8 cellular contexts compared by ENCODE assay signal in the genomic region with DNA sequence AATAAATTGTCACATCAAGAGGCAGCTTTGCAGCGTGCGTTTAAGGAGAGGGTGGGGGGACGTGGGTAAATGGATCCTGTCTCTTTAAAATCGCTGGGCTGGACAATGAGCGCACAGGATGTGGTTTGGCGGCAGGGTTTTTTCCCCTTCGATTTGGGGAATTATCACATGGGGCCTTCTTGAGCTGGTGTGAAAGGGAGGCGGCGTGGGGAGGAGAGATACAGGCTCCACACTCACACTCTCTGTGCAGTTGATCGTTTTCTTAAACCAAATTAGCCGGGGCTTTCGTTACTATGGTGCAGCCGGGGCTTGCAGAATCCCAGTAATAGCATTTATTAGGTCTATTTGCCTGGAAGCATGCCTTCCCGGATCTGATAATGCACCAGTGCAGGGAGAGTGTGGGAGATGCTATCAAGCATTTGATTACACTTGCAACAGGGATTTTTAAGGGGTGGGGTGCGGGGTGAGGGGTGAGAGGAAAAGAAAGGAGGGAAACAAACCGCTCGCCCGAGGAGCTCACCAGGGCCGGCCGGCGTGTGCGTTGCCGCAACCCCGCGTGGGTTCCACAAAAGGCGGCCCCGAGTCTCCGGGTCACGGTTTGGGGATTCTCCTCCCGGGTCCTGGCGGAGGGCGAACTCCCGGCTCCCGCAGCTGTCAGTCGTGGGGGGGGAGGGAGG. TPM values are rescaled to one million over a fixed set of nuclear protein-coding genes. Genes with fewer than 3 reads are reported as not detected.
DNase-seq lines count a peak whose midpoint lies in the region; ATAC-seq and TF ChIP-seq lines count a peak whose summit lies in the region.

No MANE protein-coding gene starts in this region.

- peaks cover 0 to 7% (median 0%) of the 10 kb centered on the region in 11 experiments; a peak in 1 of 22 replicates for H3K36me3 ChIP-seq in BLaER1 treated with 17β-estradiol and CSF1 and Interleukin-3, amounts not matched to agents 10 nM and 100 nM

- DNase-seq in activated T-cell treated with anti-CD3 and anti-CD28 coated beads, Interleukin-2, amount 50 U/mL, for 72 hours, result peak; percentile 82
- peak; percentile 81 for DNase-seq in fibroblast of mammary gland (ENCODE audit: low read depth)
- peak; percentile 74 to 89 for DNase-seq in stimulated activated naive CD8-positive, alpha-beta T cell treated with anti-CD3 and anti-CD28 coated beads, Interleukin-15, amount 100 ng/mL, for 72 hours

- H3K9ac ChIP-seq in BLaER1 treated with 17β-estradiol and CSF1 and Interleukin-3, amounts not matched to agents 10 nM and 100 nM, result peak overlapping the region; percentile 76 to 97 (median 93)

- peak; percentile 33 for ATAC-seq in HG03442 (IDR thresholded peaks at IDR 0.05; ENCODE audit: unreplicated experiment)
- peak; percentile 73 to 74 for ATAC-seq in activated T-cell treated with anti-CD3 and anti-CD28 coated beads, Interleukin-2, amount 50 U/mL, for 72 hours (replicated peaks in 1 of 2)
- peak; percentile 82 for ATAC-seq in stimulated activated naive CD8-positive, alpha-beta T cell treated with anti-CD3 and anti-CD28 coated beads, Interleukin-15, amount 100 ng/mL, for 72 hours

- H3K27me3 Mint-ChIP-seq in activated T-cell treated with anti-CD3 and anti-CD28 coated beads, Interleukin-2, amount 50 U/mL, for 72 hours (ENCODE audit: low read depth), result no peaks in the 10 kb centered on the region
- peaks cover 9% of the 10 kb centered on the region for H3K27me3 Mint-ChIP-seq in nephron (ENCODE audit: low read depth)
- no peaks in the 10 kb centered on the region for H3K27me3 Mint-ChIP-seq in stimulated activated naive CD8-positive, alpha-beta T cell treated with anti-CD3 and anti-CD28 coated beads, Interleukin-15, amount 100 ng/mL, for 72 hours

- H4K20me1 ChIP-seq in BLaER1 treated with 17β-estradiol and CSF1 and Interleukin-3, amounts not matched to agents 10 nM and 100 nM, result peaks cover 16 to 28% (median 24%) of the 10 kb centered on the region in 11 experiments; a peak in 20 of 22 replicates

- peaks cover 49% of the 10 kb centered on the region for H3K4me1 Mint-ChIP-seq in activated T-cell treated with anti-CD3 and anti-CD28 coated beads, Interleukin-2, amount 50 U/mL, for 72 hours (ENCODE audit: low read depth)
- peaks cover 49% of the 10 kb centered on the region for H3K4me1 Mint-ChIP-seq in nephron
- H3K4me1 Mint-ChIP-seq in stimulated activated naive CD8-positive, alpha-beta T cell treated with anti-CD3 and anti-CD28 coated beads, Interleukin-15, amount 100 ng/mL, for 72 hours, result peaks cover 64% of the 10 kb centered on the region

- no peak for TF ChIP-seq CTCF in fibroblast of mammary gland (conservative IDR thresholded peaks at IDR 0.05; ENCODE audit: control insufficient read depth, insufficient read depth, low read depth, low read length)
- no peak for TF ChIP-seq CTCF in nephron (IDR thresholded peaks at IDR 0.05; ENCODE audit: unreplicated experiment in 3 of 3)

- H3K27me3 ChIP-seq in BLaER1 treated with 17β-estradiol and CSF1 and Interleukin-3, amounts not matched to agents 10 nM and 100 nM, result no peaks in the 10 kb centered on the region

- H3K4me3 ChIP-seq in BLaER1 treated with 17β-estradiol and CSF1 and Interleukin-3, amounts not matched to agents 10 nM and 100 nM, result peak overlapping the region; percentile 71 to 92 (median 86)
- peak overlapping the region; percentile 70 for H3K4me3 ChIP-seq in fibroblast of mammary gland (ENCODE audit: control insufficient read depth, low read depth, low read length)

- H3K4me1 ChIP-seq in BLaER1 treated with 17β-estradiol and CSF1 and Interleukin-3, amounts not matched to agents 10 nM and 100 nM, result peaks cover 49 to 69% (median 60%) of the 10 kb centered on the region in 10 experiments

- peak overlapping the region; percentile 87 for H3K27ac Mint-ChIP-seq in activated T-cell treated with anti-CD3 and anti-CD28 coated beads, Interleukin-2, amount 50 U/mL, for 72 hours
- peak overlapping the region; percentile 85 to 89 (median 88) for H3K27ac Mint-ChIP-seq in nephron
- H3K27ac Mint-ChIP-seq in stimulated activated naive CD8-positive, alpha-beta T cell treated with anti-CD3 and anti-CD28 coated beads, Interleukin-15, amount 100 ng/mL, for 72 hours, result peak overlapping the region; percentile 92 to 98

- peak overlapping the region; percentile 90 to 99 (median 98) for H3K4me2 ChIP-seq in BLaER1 treated with 17β-estradiol and CSF1 and Interleukin-3, amounts not matched to agents 10 nM and 100 nM

- peak; percentile 85 for TF ChIP-seq POLR2A in GM19099 (IDR thresholded peaks at IDR 0.05; ENCODE audit: extremely low read depth, insufficient read length, low read depth)

- H3K27ac ChIP-seq in BLaER1 treated with 17β-estradiol and CSF1 and Interleukin-3, amounts not matched to agents 10 nM and 100 nM, result peak overlapping the region; percentile 81 to 98 (median 93)

- H3K9me3 Mint-ChIP-seq in activated T-cell treated with anti-CD3 and anti-CD28 coated beads, Interleukin-2, amount 50 U/mL, for 72 hours, result no peaks in the 10 kb centered on the region
- H3K9me3 Mint-ChIP-seq in nephron, result no peaks in the 10 kb centered on the region
- H3K9me3 Mint-ChIP-seq in stimulated activated naive CD8-positive, alpha-beta T cell treated with anti-CD3 and anti-CD28 coated beads, Interleukin-15, amount 100 ng/mL, for 72 hours, result no peaks in the 10 kb centered on the region

- H3K4me3 Mint-ChIP-seq in activated T-cell treated with anti-CD3 and anti-CD28 coated beads, Interleukin-2, amount 50 U/mL, for 72 hours, result peak overlapping the region; percentile 92 to 95
- H3K4me3 Mint-ChIP-seq in nephron, result peak overlapping the region; percentile 91 to 96 (median 91)
- peak overlapping the region; percentile 84 to 94 for H3K4me3 Mint-ChIP-seq in stimulated activated naive CD8-positive, alpha-beta T cell treated with anti-CD3 and anti-CD28 coated beads, Interleukin-15, amount 100 ng/mL, for 72 hours

- H3K36me3 Mint-ChIP-seq in activated T-cell treated with anti-CD3 and anti-CD28 coated beads, Interleukin-2, amount 50 U/mL, for 72 hours (ENCODE audit: insufficient read depth in 2 of 2), result peaks cover 5 to 6% of the 10 kb centered on the region in 2 donors
- H3K36me3 Mint-ChIP-seq in nephron (ENCODE audit: low read depth), result no peaks in the 10 kb centered on the region

- no peaks in the 10 kb centered on the region for H3K9me3 ChIP-seq in BLaER1 treated with 17β-estradiol and CSF1 and Interleukin-3, amounts not matched to agents 10 nM and 100 nM (replicated peaks in 1 of 11)

TF ChIP-seq in PFSK-1, 5 proteins besides CTCF, POLR2A, EP300 and RAD21:
- TF ChIP-seq POLR2AphosphoS5 (IDR thresholded peaks at IDR 0.05; ENCODE audit: low read depth, low read length) (peak; percentile 55; the same call in 1 of the 2 replicates), SIN3A (IDR thresholded peaks at IDR 0.05; ENCODE audit: borderline replicate concordance, insufficient read depth, low read length) (peak; percentile 94; the same call in 1 of the 2 replicates), TAF1 (IDR thresholded peaks at IDR 0.05; ENCODE audit: borderline replicate concordance, insufficient read depth, low read length) (no peak), FOXP2 (optimal IDR thresholded peaks at IDR 0.05; ENCODE audit: borderline replicate concordance, extremely low read depth, extremely low read length, insufficient read depth) (no peak)
- TF ChIP-seq, protein P1, sequence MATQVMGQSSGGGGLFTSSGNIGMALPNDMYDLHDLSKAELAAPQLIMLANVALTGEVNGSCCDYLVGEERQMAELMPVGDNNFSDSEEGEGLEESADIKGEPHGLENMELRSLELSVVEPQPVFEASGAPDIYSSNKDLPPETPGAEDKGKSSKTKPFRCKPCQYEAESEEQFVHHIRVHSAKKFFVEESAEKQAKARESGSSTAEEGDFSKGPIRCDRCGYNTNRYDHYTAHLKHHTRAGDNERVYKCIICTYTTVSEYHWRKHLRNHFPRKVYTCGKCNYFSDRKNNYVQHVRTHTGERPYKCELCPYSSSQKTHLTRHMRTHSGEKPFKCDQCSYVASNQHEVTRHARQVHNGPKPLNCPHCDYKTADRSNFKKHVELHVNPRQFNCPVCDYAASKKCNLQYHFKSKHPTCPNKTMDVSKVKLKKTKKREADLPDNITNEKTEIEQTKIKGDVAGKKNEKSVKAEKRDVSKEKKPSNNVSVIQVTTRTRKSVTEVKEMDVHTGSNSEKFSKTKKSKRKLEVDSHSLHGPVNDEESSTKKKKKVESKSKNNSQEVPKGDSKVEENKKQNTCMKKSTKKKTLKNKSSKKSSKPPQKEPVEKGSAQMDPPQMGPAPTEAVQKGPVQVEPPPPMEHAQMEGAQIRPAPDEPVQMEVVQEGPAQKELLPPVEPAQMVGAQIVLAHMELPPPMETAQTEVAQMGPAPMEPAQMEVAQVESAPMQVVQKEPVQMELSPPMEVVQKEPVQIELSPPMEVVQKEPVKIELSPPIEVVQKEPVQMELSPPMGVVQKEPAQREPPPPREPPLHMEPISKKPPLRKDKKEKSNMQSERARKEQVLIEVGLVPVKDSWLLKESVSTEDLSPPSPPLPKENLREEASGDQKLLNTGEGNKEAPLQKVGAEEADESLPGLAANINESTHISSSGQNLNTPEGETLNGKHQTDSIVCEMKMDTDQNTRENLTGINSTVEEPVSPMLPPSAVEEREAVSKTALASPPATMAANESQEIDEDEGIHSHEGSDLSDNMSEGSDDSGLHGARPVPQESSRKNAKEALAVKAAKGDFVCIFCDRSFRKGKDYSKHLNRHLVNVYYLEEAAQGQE (IDR thresholded peaks at IDR 0.05; ENCODE audit: insufficient read depth in 1 of 2, low read depth in 2 of 2, low read length in 2 of 2), result peak in 1 of 2 experiments; percentile 51; a peak in 1 of 4 replicates
TF ChIP-seq in PFSK-1: peak in this region for 3.

RNA-seq across cellular contexts. Expression of a gene that starts 58.9 kb away (rescaled TPM):
- polyA plus RNA-seq in PFSK-1 (2012; ENCODE audit: insufficient read length, low read depth), result 148 TPM
- 10 to 100 TPM; 26.7 to 30.9 TPM for total RNA-seq in activated T-cell treated with anti-CD3 and anti-CD28 coated beads, Interleukin-2, amount 50 U/mL, for 72 hours

Comparison
In these comparisons a context has a peak if more than half of its experiments do, and no peak if none do; other contexts are left out.
1. Peak in every context shown above with its lines: DNase-seq, ATAC-seq, H3K4me3 ChIP-seq and H3K27ac ChIP-seq.